ENCODE assay signal across 8 cellular contexts in genomic region chr15:78563092-78563491, GRCh38. TPM values are rescaled to one million over a fixed set of nuclear protein-coding genes. Genes with fewer than 3 reads are reported as not detected.
"Had no signal": no experiment of that assay in that cellular context is flagged by ENCODE, and none has a peak within 500 bp of the region (broad histone marks: within the 10 kb centered on the region; RNA-seq: fewer than 3 reads in every experiment).

No MANE protein-coding gene starts in this region.

- DNase-seq: GM23248, GOT3, H7, IMR-90 had no signal

- ATAC-seq: HCT116, K562 had no signal

- H3K27ac ChIP-seq: GM23248 had no signal

- H3K36me3 ChIP-seq: HAP-1 had no signal

- H3K4me3 ChIP-seq: GM23248, HAP-1, K562 had no signal

- H3K9me3 ChIP-seq: HAP-1 had no signal

RNA-seq across cellular contexts. Expression of gene CHRNA3, which starts 57.7 kb away (rescaled TPM):
- total RNA-seq: GM23248, HT-29, IMR-90, K562 had no signal
- polyA plus RNA-seq: GM23248, IMR-90 had no signal
